19 cellular contexts compared by ENCODE assay signal in genomic region chr11:107732327-107733051, GRCh38. TPM values are rescaled to one million over a fixed set of nuclear protein-coding genes. Genes with fewer than 3 reads are reported as not detected.
DNase-seq lines count a peak whose midpoint lies in the region; ATAC-seq and TF ChIP-seq lines count a peak whose summit lies in the region.
"Had no signal": no experiment of that assay in that cellular context is flagged by ENCODE, and none has a peak within 500 bp of the region (broad histone marks: within the 10 kb centered on the region; RNA-seq: fewer than 3 reads in every experiment).

No MANE protein-coding gene starts in this region.

- intact Hi-C loops in body of pancreas (cut with DNase I): no loop called here

- 89% methylated on average over 10 of the region's 14 CpGs for WGBS in mesenchymal stem cell
- 83 to 89% methylated on average over 14 of the region's 14 CpGs for WGBS in body of pancreas, 2 donors

- H3K27ac ChIP-seq in mesenchymal stem cell (ENCODE audit: low read length, poor library complexity, severe bottlenecking) (no peak overlapping the region), body of pancreas (no peak overlapping the region)
- H3K27ac ChIP-seq: adrenal gland, tibial artery had no signal

- no peak overlapping the region for H3K4ac ChIP-seq in mesenchymal stem cell (ENCODE audit: low read depth in 1 of 2, low read length in 2 of 2)

- no peak overlapping the region for H4K91ac ChIP-seq in mesenchymal stem cell (ENCODE audit: low read length)

- TF ChIP-seq CTCF in body of pancreas (IDR thresholded peaks at IDR 0.05) (no peak), foreskin fibroblast (IDR thresholded peaks at IDR 0.05; ENCODE audit: low read depth, low read length) (no peak)

- H2AFZ ChIP-seq in mesenchymal stem cell (ENCODE audit: low read depth, low read length): no peak overlapping the region

- TF ChIP-seq POLR2A in body of pancreas (IDR thresholded peaks at IDR 0.05): no peak

- H2BK15ac ChIP-seq in mesenchymal stem cell (ENCODE audit: low read depth, poor library complexity, severe bottlenecking): no peak overlapping the region

- no peak overlapping the region for H3K18ac ChIP-seq in mesenchymal stem cell (ENCODE audit: low read depth in 1 of 2, low read length in 2 of 2)

- H3K23ac ChIP-seq in mesenchymal stem cell (ENCODE audit: low read length in 2 of 2): no peak overlapping the region

- peak; percentile 72 for ATAC-seq in GM18867 (IDR thresholded peaks at IDR 0.05; ENCODE audit: unreplicated experiment)
- peak; percentile 84 for ATAC-seq in GM21723 (IDR thresholded peaks at IDR 0.05; ENCODE audit: unreplicated experiment)
- ATAC-seq in HG03342 (IDR thresholded peaks at IDR 0.05; ENCODE audit: unreplicated experiment): peak; percentile 63
- no peak for ATAC-seq in body of pancreas
- ATAC-seq: HepG2 had no signal

- peak overlapping the region in 1 of 2 experiments; percentile 59 for H3K4me3 ChIP-seq in mesenchymal stem cell (ENCODE audit: insufficient read depth in 1 of 2, low read depth in 1 of 2, low read length in 2 of 2)
- H3K4me3 ChIP-seq in body of pancreas: no peak overlapping the region
- no peak overlapping the region for H3K4me3 ChIP-seq in foreskin fibroblast (ENCODE audit: low read depth in 1 of 2, low read length in 2 of 2)
- H3K4me3 ChIP-seq: adrenal gland, tibial artery had no signal

- no peak overlapping the region for H2BK5ac ChIP-seq in mesenchymal stem cell (ENCODE audit: low read depth, low read length, poor library complexity, severe bottlenecking)

- no peaks in the 10 kb centered on the region for H3K79me1 ChIP-seq in mesenchymal stem cell (replicated peaks; ENCODE audit: low read length, poor library complexity, severe bottlenecking)

- H3K36me3 ChIP-seq in mesenchymal stem cell (ENCODE audit: control insufficient read depth in 1 of 2, insufficient read depth in 2 of 2, low read depth in 1 of 2, low read length in 2 of 2) (no peaks in the 10 kb centered on the region), body of pancreas (replicated peaks in 1 of 2; ENCODE audit: insufficient read depth in 1 of 2, low read depth in 2 of 2) (no peaks in the 10 kb centered on the region)
- H3K36me3 ChIP-seq: adrenal gland, tibial artery had no signal

- no peaks in the 10 kb centered on the region for H3K4me1 ChIP-seq in mesenchymal stem cell (ENCODE audit: control insufficient read depth, insufficient read depth, low read depth, low read length)
- H3K4me1 ChIP-seq in body of pancreas: no peaks in the 10 kb centered on the region
- H3K4me1 ChIP-seq: adrenal gland, tibial artery had no signal

- H3K9me3 ChIP-seq in mesenchymal stem cell (ENCODE audit: control insufficient read depth, low read length) (no peaks in the 10 kb centered on the region), body of pancreas (no peaks in the 10 kb centered on the region)
- H3K9me3 ChIP-seq: adrenal gland, tibial artery had no signal

- H3K27me3 ChIP-seq in mesenchymal stem cell (ENCODE audit: control insufficient read depth in 1 of 2, insufficient read depth in 1 of 2, low read length in 2 of 2) (peaks cover 0 to 5% of the 10 kb centered on the region in 2 experiments), body of pancreas (no peaks in the 10 kb centered on the region)
- H3K27me3 ChIP-seq: adrenal gland, tibial artery had no signal

- H2BK120ac ChIP-seq in mesenchymal stem cell (ENCODE audit: low read depth, low read length): no peak overlapping the region

- no peak overlapping the region for H4K8ac ChIP-seq in mesenchymal stem cell (ENCODE audit: low read length)

- H3K14ac ChIP-seq in mesenchymal stem cell (ENCODE audit: low read length in 2 of 2): no peak overlapping the region

- DNase-seq in mesenchymal stem cell (no peak), kidney tubule cell (ENCODE audit: low spot score) (no peak), C1 segment of cervical spinal cord (lab: John Stamatoyannopoulos, UW) (no peak), body of pancreas (no peak), foreskin fibroblast (no peak)
- DNase-seq: activated CD4-positive, alpha-beta T cell treated with anti-CD3 and anti-CD28 coated beads, Interleukin-2, amount 10 ng/mL, durations not matched to agents 7 days and 5 days; activated T-cell treated with anti-CD3 and anti-CD28 coated beads, Interleukin-2, amount 50 U/mL, for 24 hours; adrenal gland; DND-41; immature natural killer cell; occipital lobe; SIG-M5; stimulated activated CD4-positive, alpha-beta T cell treated with anti-CD3 and anti-CD28 coated beads, Interleukin-4, amount 100 ng/mL, for 24 hours; tibial artery had no signal

- H2AK5ac ChIP-seq in mesenchymal stem cell (ENCODE audit: low read length, severe bottlenecking): no peak overlapping the region

- no peak overlapping the region for H3K4me2 ChIP-seq in mesenchymal stem cell (ENCODE audit: low read length, poor library complexity, severe bottlenecking)

- peak overlapping the region; percentile 47 for H3K9ac ChIP-seq in mesenchymal stem cell (ENCODE audit: low read length)

- H2BK12ac ChIP-seq in mesenchymal stem cell (ENCODE audit: low read length in 2 of 2): no peak overlapping the region

RNA-seq across cellular contexts. Expression of gene SLN, which starts 20.6 kb away (rescaled TPM):
- 0.21 TPM for polyA plus RNA-seq in mesenchymal stem cell (2013, experiment 1 of 2)
- polyA plus RNA-seq in mesenchymal stem cell (2013, experiment 2 of 2): not detected
- 1 to 10 TPM; 2.3 to 3.0 TPM for total RNA-seq in body of pancreas
- total RNA-seq: activated CD4-positive, alpha-beta T cell treated with anti-CD3 and anti-CD28 coated beads, Interleukin-2, amount 10 ng/mL, durations not matched to agents 7 days and 5 days; endothelial cell of umbilical vein; HepG2 had no signal
- polyA plus RNA-seq: HepG2, immature natural killer cell had no signal
